13 cellular contexts compared by ENCODE assay signal in genomic region chr17:15954222-15954621, GRCh38. TPM values are rescaled to one million over a fixed set of nuclear protein-coding genes. Genes with fewer than 3 reads are reported as not detected.
A peak's percentile ranks its signal among the peaks of the same experiment; 100 is the strongest.
DNase-seq lines count a peak whose midpoint lies in the region; ATAC-seq, FAIRE-seq and TF ChIP-seq lines count a peak whose summit lies in the region.
"Had no signal": no experiment of that assay in that cellular context is flagged by ENCODE, and none has a peak within 500 bp of the region (broad histone marks: within the 10 kb centered on the region; RNA-seq: fewer than 3 reads in every experiment).

No MANE protein-coding gene starts in this region.

- no peak for ATAC-seq in left ventricle myocardium superior
- no peak for ATAC-seq in GM18870 (IDR thresholded peaks at IDR 0.05; ENCODE audit: unreplicated experiment)

- peaks cover 10% of the 10 kb centered on the region for H3K4me1 ChIP-seq in HAP-1
- H3K4me1 ChIP-seq: parathyroid adenoma had no signal

- H3K9me3 ChIP-seq in HAP-1 = no peaks in the 10 kb centered on the region

- FAIRE-seq in HTR-8/SVneo (lab: Jason Lieb, UNC) = peak; percentile 90
- FAIRE-seq: islet of Langerhans had no signal

- in situ Hi-C loops in HAP-1 (cut with MboI; ENCODE audit: low sequenced_read_pairs) = no loop called here

- H3K4me3 ChIP-seq in kidney epithelial cell (ENCODE audit: low read depth, low read length) (no peak overlapping the region), HAP-1 (no peak overlapping the region)

- DNase-seq in AG08396 (ENCODE audit: low spot score) (peak; percentile 84), HTR-8/SVneo (ENCODE audit: insufficient read length, low spot score) (peak; percentile 91), amniotic stem cell (lab: John Stamatoyannopoulos, UW) (peak; percentile 71), kidney epithelial cell (ENCODE audit: low read depth) (peak; percentile 85), HAP-1 (ENCODE audit: low spot score in 2 of 2) (no peak), left ventricle myocardium superior (no peak)
- no peak for DNase-seq in activated effector memory CD4-positive, alpha-beta T cell treated with Interleukin-2 at 50 U/mL for 16 hours
- DNase-seq: CD4-positive, alpha-beta T cell; cortex of kidney; NCI-H1048 had no signal

- TF ChIP-seq CTCF in kidney epithelial cell (IDR thresholded peaks at IDR 0.05; ENCODE audit: insufficient read depth, low read length, poor library complexity, severe bottlenecking) = no peak

- H3K36me3 ChIP-seq in kidney epithelial cell (ENCODE audit: control insufficient read depth, insufficient read depth, low read length) = no peaks in the 10 kb centered on the region
- peaks cover 3% of the 10 kb centered on the region for H3K36me3 ChIP-seq in HAP-1 (replicated peaks)

- intact Hi-C loops in left ventricle myocardium superior (cut with micrococcal nuclease) = no loop called here

- H3K27me3 ChIP-seq in kidney epithelial cell (ENCODE audit: control insufficient read depth, insufficient read depth, low read length) (no peaks in the 10 kb centered on the region), HAP-1 (ENCODE audit: low read depth) (no peaks in the 10 kb centered on the region)

RNA-seq across cellular contexts. Expression of gene ADORA2B, which starts 9.3 kb away (rescaled TPM):
- total RNA-seq in kidney epithelial cell = 6.6 and 13.0 TPM in 2 replicates
- total RNA-seq in left ventricle myocardium superior = 0.57 TPM
- total RNA-seq: CD4-positive, alpha-beta T cell had no signal

RNA-seq across cellular contexts. Expression of gene ZSWIM7, which starts 45.3 kb away (rescaled TPM):
- total RNA-seq in kidney epithelial cell (28.6 and 41.6 TPM in 2 replicates), left ventricle myocardium superior (19.5 TPM)

RNA-seq across cellular contexts. Expression of gene TTC19, which starts 45.4 kb away (rescaled TPM):
- total RNA-seq in kidney epithelial cell (70.2 and 71.2 TPM in 2 replicates), left ventricle myocardium superior (25.1 TPM)

Comparison
In these comparisons a context has a peak if more than half of its experiments do, and no peak if none do; other contexts are left out.
1. DNase-seq: peak in AG08396 (single experiment), HTR-8/SVneo (single experiment), amniotic stem cell (single experiment) and kidney epithelial cell (single experiment); none in activated effector memory CD4-positive, alpha-beta T cell treated with Interleukin-2 at 50 U/mL for 16 hours (single experiment), HAP-1 (0 of 2) and left ventricle myocardium superior (single experiment).